Comparison of ENCODE assay signal across 17 cellular contexts in the genomic region with DNA sequence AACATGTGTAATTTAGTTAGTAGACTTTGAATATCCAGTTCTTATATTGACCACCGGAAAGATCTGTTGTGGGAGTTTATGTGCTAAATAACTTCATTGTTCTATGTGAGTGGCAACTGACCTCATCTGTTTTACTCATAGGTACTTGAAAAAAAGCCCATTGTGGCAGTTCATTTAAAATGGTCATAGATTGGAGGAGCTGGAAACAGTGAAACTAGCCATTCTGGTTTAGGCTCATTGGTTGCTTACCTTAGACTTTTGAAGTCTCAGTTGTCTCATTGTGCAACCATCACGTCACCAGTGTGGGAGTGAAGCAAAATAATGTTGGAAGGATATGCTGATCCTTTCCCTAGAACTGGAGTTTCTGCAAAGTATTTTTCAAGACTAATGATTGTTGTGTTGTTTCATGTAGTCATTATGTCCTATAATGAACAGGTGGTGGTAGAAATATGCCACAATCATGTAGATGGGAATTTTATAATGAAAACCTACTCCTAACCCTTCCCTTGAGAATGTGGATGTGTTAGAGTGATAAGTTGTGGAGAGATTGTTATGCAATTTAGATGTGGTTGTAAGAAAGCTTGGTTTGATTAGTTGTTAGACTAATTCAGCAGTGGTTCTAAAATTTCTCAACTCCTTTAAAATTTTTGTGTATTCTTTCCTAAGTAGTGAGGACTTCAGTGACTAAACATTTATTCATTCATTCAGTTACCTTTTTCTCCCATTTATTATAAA. TPM values are rescaled to one million over a fixed set of nuclear protein-coding genes. Genes with fewer than 3 reads are reported as not detected.
DNase-seq lines count a peak whose midpoint lies in the region; ATAC-seq, FAIRE-seq and TF ChIP-seq lines count a peak whose summit lies in the region.
"Had no signal": no experiment of that assay in that cellular context is flagged by ENCODE, and none has a peak within 500 bp of the region (broad histone marks: within the 10 kb centered on the region; RNA-seq: fewer than 3 reads in every experiment).

No MANE protein-coding gene starts in this region.

- H3K27me3 ChIP-seq in trophoblast cell (ENCODE audit: insufficient read depth, low read length) (no peaks in the 10 kb centered on the region), left lung (peaks cover 0 to 4% of the 10 kb centered on the region in 2 donors)
- H3K27me3 ChIP-seq: adrenal gland had no signal

- no peak overlapping the region for H3K23ac ChIP-seq in trophoblast cell (ENCODE audit: low read length)

- H4K8ac ChIP-seq in trophoblast cell (ENCODE audit: low read depth, low read length) = no peak overlapping the region

- peaks cover 29 to 52% of the 10 kb centered on the region in 2 experiments for H3K36me3 ChIP-seq in trophoblast cell (ENCODE audit: control insufficient read depth in 1 of 2, insufficient read depth in 2 of 2, low read length in 2 of 2)
- no peaks in the 10 kb centered on the region for H3K36me3 ChIP-seq in left lung
- H3K36me3 ChIP-seq: adrenal gland, gastroesophageal sphincter, thoracic aorta had no signal

- no peak overlapping the region for H2AK5ac ChIP-seq in trophoblast cell (ENCODE audit: low read length)

- H4K91ac ChIP-seq in trophoblast cell (ENCODE audit: low read depth, low read length) = no peak overlapping the region

- H4K12ac ChIP-seq in trophoblast cell (ENCODE audit: low read depth, low read length) = no peak overlapping the region

- H3K9ac ChIP-seq in trophoblast cell (ENCODE audit: low read length) = no peak overlapping the region

- H3K4me2 ChIP-seq in trophoblast cell (ENCODE audit: low read length) = no peak overlapping the region

- H3K4me3 ChIP-seq in trophoblast cell (ENCODE audit: low read depth, low read length) (no peak overlapping the region), left lung (no peak overlapping the region)
- H3K4me3 ChIP-seq: adrenal gland, gastroesophageal sphincter, thoracic aorta had no signal

- no peak overlapping the region for H3K18ac ChIP-seq in trophoblast cell (ENCODE audit: low read length)

- DNase-seq in NCI-H774 (lab: John Stamatoyannopoulos, UW) (peak; percentile 46), epithelial cell of prostate (ENCODE audit: low read depth, low spot score) (no peak), trophoblast cell (peak; percentile 82 to 93), left lung (no peak), NCI-H1048 (lab: John Stamatoyannopoulos, UW) (no peak), GM19240 (ENCODE audit: insufficient read length, low spot score) (no peak), D721Med (ENCODE audit: insufficient read length, low spot score) (no peak)
- DNase-seq: adrenal gland; effector memory CD8-positive, alpha-beta T cell; NCI-H345; SHP77 treated with DMSO at 0.1 percent for 48 hours had no signal

- peaks cover 2% of the 10 kb centered on the region for H3K79me1 ChIP-seq in trophoblast cell (ENCODE audit: low read length)

- peaks cover 3 to 5% of the 10 kb centered on the region in 2 experiments for H3K4me1 ChIP-seq in trophoblast cell (ENCODE audit: control insufficient read depth in 1 of 2, insufficient read depth in 2 of 2, low read length in 2 of 2)
- peaks cover 0 to 16% of the 10 kb centered on the region in 2 donors for H3K4me1 ChIP-seq in left lung
- H3K4me1 ChIP-seq: adrenal gland, gastroesophageal sphincter had no signal

- H3K27ac ChIP-seq in epithelial cell of prostate (peak overlapping the region; percentile 97), trophoblast cell (ENCODE audit: low read depth, low read length) (peak overlapping the region; percentile 50), left lung (no peak overlapping the region)
- H3K27ac ChIP-seq: adrenal gland, gastroesophageal sphincter, thoracic aorta had no signal

- no peak overlapping the region for H3K4ac ChIP-seq in trophoblast cell (ENCODE audit: low read depth, low read length)

- no peak for TF ChIP-seq CTCF in left lung (IDR thresholded peaks at IDR 0.05)
- no peak for TF ChIP-seq CTCF in D721Med (IDR thresholded peaks at IDR 0.05; ENCODE audit: insufficient read depth, missing control alignments)

- H2BK5ac ChIP-seq in trophoblast cell (ENCODE audit: low read depth, low read length, poor library complexity) = no peak overlapping the region

- no peak overlapping the region for H2BK12ac ChIP-seq in trophoblast cell (ENCODE audit: low read length)

- no CpG with 5 or more reads among the region's 2 CpGs for whole genome bisulfite sequencing in trophoblast cell (ENCODE audit: extremely low coverage, insufficient coverage, insufficient read length)

- H2BK120ac ChIP-seq in trophoblast cell (ENCODE audit: insufficient read depth, low read length, poor library complexity) = no peak overlapping the region

- H2AFZ ChIP-seq in trophoblast cell (ENCODE audit: insufficient read depth, low read length, poor library complexity) = no peak overlapping the region

- peaks cover 3% of the 10 kb centered on the region for H3K79me2 ChIP-seq in trophoblast cell (ENCODE audit: control insufficient read depth, insufficient read depth, low read length, poor library complexity)

- peak; percentile 41 for FAIRE-seq in G401.6 (lab: Jason Lieb, UNC)
- no peak for FAIRE-seq in D721Med (lab: Jason Lieb, UNC)
- FAIRE-seq: H1 had no signal

- H3K9me3 ChIP-seq in trophoblast cell (ENCODE audit: insufficient read depth, low read depth, low read length) (no peaks in the 10 kb centered on the region), left lung (no peaks in the 10 kb centered on the region)
- H3K9me3 ChIP-seq: adrenal gland, gastroesophageal sphincter, thoracic aorta had no signal

- intact Hi-C loops in left lung (cut with DNase I) = no loop called here

- H3K14ac ChIP-seq in trophoblast cell (ENCODE audit: low read length) = no peak overlapping the region

- no peak for ATAC-seq in left lung
- ATAC-seq: effector memory CD8-positive, alpha-beta T cell; gastroesophageal sphincter; left lobe of liver had no signal

RNA-seq across cellular contexts. Expression of gene DSP, which starts 18.3 kb away (rescaled TPM):
- 170 and 176 TPM in 2 replicates for polyA plus RNA-seq in trophoblast cell (2013)
- 10 to 100 TPM; 15.1 to 29.2 TPM for total RNA-seq in left lung
- total RNA-seq: T-helper 2 cell treated with Interferon-gamma antibody and Interleukin-4, amounts not matched to agents 100 ng/mL and 5 ng/mL, for 36 hours had no signal

RNA-seq across cellular contexts. Expression of gene SNRNP48, which starts 30.2 kb away (rescaled TPM):
- polyA plus RNA-seq in trophoblast cell (2013) = 11.8 and 12.3 TPM in 2 replicates
- 10 to 100 TPM in 1 of 2 donors, 1 to 10 TPM in 1; 7.6 to 11.6 TPM for total RNA-seq in left lung

Comparison
In these comparisons a context has a peak if more than half of its experiments do, and no peak if none do; other contexts are left out.
1. DNase-seq: peak in NCI-H774 (single experiment) and trophoblast cell (2 of 2); none in epithelial cell of prostate (single experiment), left lung (0 of 2), NCI-H1048 (single experiment), GM19240 (single experiment) and D721Med (single experiment).
2. H3K27ac ChIP-seq: peak in epithelial cell of prostate (single experiment) and trophoblast cell (single experiment); none in left lung (0 of 2).